9 cellular contexts compared by ENCODE assay signal in the genomic region with DNA sequence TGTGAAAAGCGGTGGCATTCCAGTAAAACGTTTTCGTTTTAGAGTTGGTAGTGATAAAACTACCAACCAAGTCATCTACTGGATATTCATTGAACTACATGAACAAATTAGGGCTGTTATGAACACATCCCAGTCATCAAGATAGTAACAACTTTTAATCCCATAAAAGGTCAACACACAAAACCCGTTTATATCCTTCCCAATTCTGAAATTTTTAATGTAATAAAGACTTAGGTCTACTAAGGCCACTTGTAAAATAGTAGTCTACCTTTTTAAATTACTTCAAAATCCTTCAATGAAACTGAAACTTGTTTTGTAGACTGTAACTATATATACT. TPM values are rescaled to one million over a fixed set of nuclear protein-coding genes. Genes with fewer than 3 reads are reported as not detected.
DNase-seq lines count a peak whose midpoint lies in the region; ATAC-seq and TF ChIP-seq lines count a peak whose summit lies in the region.
"Had no signal": no experiment of that assay in that cellular context is flagged by ENCODE, and none has a peak within 500 bp of the region (broad histone marks: within the 10 kb centered on the region; RNA-seq: fewer than 3 reads in every experiment).

No MANE protein-coding gene starts in this region.

- CTCF ChIA-PET in IMR-90 (lab: Yijun Ruan, JAX), result no interaction called here

- H3K18ac ChIP-seq in IMR-90 (ENCODE audit: low read depth, low read length), result no peak overlapping the region

- DNase-seq in AG09309 (ENCODE audit: low read depth) (no peak), IMR-90 (no peak), astrocyte of the spinal cord (ENCODE audit: low read depth, low spot score) (no peak), 8988T (no peak), amniotic stem cell (lab: John Stamatoyannopoulos, UW) (no peak), NCI-H2081 (lab: John Stamatoyannopoulos, UW) (no peak)
- DNase-seq: testis had no signal

- H4K20me1 ChIP-seq in IMR-90 (ENCODE audit: insufficient read depth, low read length), result no peaks in the 10 kb centered on the region; the same call in 1 of the 2 replicates

- in situ Hi-C loops in IMR-90 (cut with MboI; ENCODE audit: low sequenced_read_pairs) (no loop called here), astrocyte of the spinal cord (cut with HindIII; ENCODE audit: low sequenced_read_pairs) (no loop called here)

- H2BK120ac ChIP-seq in IMR-90 (ENCODE audit: low read depth, low read length), result no peak overlapping the region

- H2AFZ ChIP-seq in IMR-90 (replicated peaks; ENCODE audit: low read length, poor library complexity), result no peak overlapping the region

- H3K9me1 ChIP-seq in IMR-90 (ENCODE audit: insufficient read depth, low read length), result no peaks in the 10 kb centered on the region; the same call in 1 of the 2 replicates

- no peak overlapping the region for H4K5ac ChIP-seq in IMR-90 (ENCODE audit: low read depth, low read length)

- peak overlapping the region; percentile 88 for H3K4me2 ChIP-seq in IMR-90 (ENCODE audit: low read depth, low read length)

- peak overlapping the region; percentile 79 for H2BK5ac ChIP-seq in IMR-90 (ENCODE audit: low read depth, low read length, poor library complexity, severe bottlenecking)

- peaks cover 11 to 26% of the 10 kb centered on the region in 2 experiments; a peak in 3 of 4 replicates for H3K79me1 ChIP-seq in IMR-90 (ENCODE audit: low read depth in 1 of 2, low read length in 2 of 2)

- WGBS in IMR-90 (ENCODE audit: extremely low coverage in 2 of 2, insufficient read length in 1 of 2), 2 experiments, result no CpG with 5 or more reads among the region's 4 CpGs

- H3K4me3 ChIP-seq in AG09309 (ENCODE audit: control insufficient read depth, low read depth, low read length), result peak overlapping the region; percentile 76
- peak overlapping the region; percentile 84 for H3K4me3 ChIP-seq in IMR-90 (ENCODE audit: insufficient read depth, low read depth, low read length)
- H3K4me3 ChIP-seq in astrocyte of the spinal cord (ENCODE audit: low read depth, low read length), result peak overlapping the region; percentile 74
- no peak overlapping the region for H3K4me3 ChIP-seq in mucosa of stomach (ENCODE audit: low read length)

- no peak overlapping the region for H2AK9ac ChIP-seq in IMR-90 (replicated peaks; ENCODE audit: low read depth, low read length, poor library complexity)

- TF ChIP-seq RAD21 in IMR-90 (IDR thresholded peaks at IDR 0.05; ENCODE audit: low read length), result no peak

- H3K23ac ChIP-seq in IMR-90 (ENCODE audit: low read depth, low read length), result peak overlapping the region; percentile 66; the same call in 1 of the 2 replicates

- no peak overlapping the region for H2AK5ac ChIP-seq in IMR-90 (ENCODE audit: low read depth, low read length)

- peak overlapping the region; percentile 89; the same call in 1 of the 2 replicates for H3K9ac ChIP-seq in IMR-90 (ENCODE audit: low read depth, low read length)
- peak overlapping the region; percentile 91 for H3K9ac ChIP-seq in mucosa of stomach (ENCODE audit: low read length)

- BruUV-seq in IMR-90 (replicated peaks; lab: Mats Ljungman, UMichigan), result no TSS peak

- H3K27ac ChIP-seq in IMR-90 (ENCODE audit: insufficient read depth, low read length), result peak overlapping the region; percentile 26; the same call in 1 of the 2 replicates

- H3K27me3 ChIP-seq in IMR-90 (ENCODE audit: control insufficient read depth, insufficient read depth, low read length) (no peaks in the 10 kb centered on the region), mucosa of stomach (ENCODE audit: control insufficient read depth, insufficient read depth, low read length) (no peaks in the 10 kb centered on the region)
- H3K27me3 ChIP-seq: testis had no signal

- no peak overlapping the region for H3K4ac ChIP-seq in IMR-90 (ENCODE audit: low read depth, low read length)

- POLR2A ChIA-PET in IMR-90 (lab: Charles Lee; ENCODE audit: unreplicated experiment), result no interaction called here

- no peaks in the 10 kb centered on the region for H3K9me3 ChIP-seq in IMR-90 (ENCODE audit: control insufficient read depth, insufficient read depth, low read length)
- H3K9me3 ChIP-seq in mucosa of stomach (ENCODE audit: control insufficient read depth, low read length), result no peaks in the 10 kb centered on the region
- H3K9me3 ChIP-seq: testis had no signal

- TF ChIP-seq CTCF in AG09309 (IDR thresholded peaks at IDR 0.05; ENCODE audit: control insufficient read depth, insufficient read depth, low read depth, low read length, missing control alignments) (no peak), IMR-90 (conservative IDR thresholded peaks at IDR 0.05; ENCODE audit: low read depth, low read length) (no peak), astrocyte of the spinal cord (IDR thresholded peaks at IDR 0.05; ENCODE audit: low read depth, low read length) (no peak)

- no peak overlapping the region for H4K8ac ChIP-seq in IMR-90 (ENCODE audit: low read depth in 2 of 2, low read length in 2 of 2)

- dilution Hi-C loops in IMR-90 (cut with HindIII; ENCODE audit: low sequenced_read_pairs, unreplicated experiment), result no loop called here

- intact Hi-C loops in IMR-90 (cut with micrococcal nuclease), result no loop called here

- TF ChIP-seq POLR2A in IMR-90 (IDR thresholded peaks at IDR 0.05; ENCODE audit: low read depth, low read length), result no peak

- H3K56ac ChIP-seq in IMR-90 (ENCODE audit: extremely low read depth, insufficient read depth, low read length), result no peak overlapping the region

- H3K36me3 ChIP-seq in IMR-90 (ENCODE audit: control insufficient read depth, insufficient read depth, low read length) (peaks cover 2% of the 10 kb centered on the region; the same call in 1 of the 2 replicates), mucosa of stomach (ENCODE audit: control insufficient read depth, insufficient read depth, low read length) (no peaks in the 10 kb centered on the region)

- H2BK15ac ChIP-seq in IMR-90 (ENCODE audit: low read depth, low read length), result no peak overlapping the region

- no peaks in the 10 kb centered on the region for H3K4me1 ChIP-seq in IMR-90 (ENCODE audit: control insufficient read depth, insufficient read depth, low read length)
- H3K4me1 ChIP-seq in mucosa of stomach (ENCODE audit: control insufficient read depth, insufficient read depth, low read length), result peaks cover 7% of the 10 kb centered on the region

- no peak for ATAC-seq in IMR-90 (ENCODE audit: low read depth)
- no peak for ATAC-seq in HG02759 (IDR thresholded peaks at IDR 0.05; ENCODE audit: unreplicated experiment)

- H4K91ac ChIP-seq in IMR-90 (ENCODE audit: insufficient read depth, low read depth, low read length), result no peak overlapping the region

- no peak overlapping the region for H2BK20ac ChIP-seq in IMR-90 (ENCODE audit: low read depth, low read length)

- H3K14ac ChIP-seq in IMR-90 (replicated peaks; ENCODE audit: low read depth, low read length), result no peak overlapping the region

TF ChIP-seq in IMR-90, 13 proteins besides CTCF, POLR2A, EP300 and RAD21:
- no peak for TF ChIP-seq NFE2L2 (IDR thresholded peaks at IDR 0.05; ENCODE audit: low read depth, low read length)
- no peak for TF ChIP-seq RFX5 (IDR thresholded peaks at IDR 0.05; ENCODE audit: low read depth, low read length)
- no peak for TF ChIP-seq RCOR1 (IDR thresholded peaks at IDR 0.05; ENCODE audit: insufficient replicate concordance, low read length)
- TF ChIP-seq FOS (IDR thresholded peaks at IDR 0.05; ENCODE audit: low read depth, low read length), result no peak
- no peak for TF ChIP-seq CEBPB (IDR thresholded peaks at IDR 0.05; ENCODE audit: low read depth, low read length)
- no peak for TF ChIP-seq MAZ (IDR thresholded peaks at IDR 0.05; ENCODE audit: borderline replicate concordance, low read depth, low read length)
- no peak for TF ChIP-seq MAFK (IDR thresholded peaks at IDR 0.05; ENCODE audit: low read depth, low read length)
- TF ChIP-seq, protein P1, sequence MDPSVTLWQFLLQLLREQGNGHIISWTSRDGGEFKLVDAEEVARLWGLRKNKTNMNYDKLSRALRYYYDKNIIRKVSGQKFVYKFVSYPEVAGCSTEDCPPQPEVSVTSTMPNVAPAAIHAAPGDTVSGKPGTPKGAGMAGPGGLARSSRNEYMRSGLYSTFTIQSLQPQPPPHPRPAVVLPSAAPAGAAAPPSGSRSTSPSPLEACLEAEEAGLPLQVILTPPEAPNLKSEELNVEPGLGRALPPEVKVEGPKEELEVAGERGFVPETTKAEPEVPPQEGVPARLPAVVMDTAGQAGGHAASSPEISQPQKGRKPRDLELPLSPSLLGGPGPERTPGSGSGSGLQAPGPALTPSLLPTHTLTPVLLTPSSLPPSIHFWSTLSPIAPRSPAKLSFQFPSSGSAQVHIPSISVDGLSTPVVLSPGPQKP (IDR thresholded peaks at IDR 0.05; ENCODE audit: borderline replicate concordance, low read depth, low read length), result no peak
- TF ChIP-seq SMC3 (IDR thresholded peaks at IDR 0.05; ENCODE audit: low read depth, low read length), result no peak
- TF ChIP-seq BHLHE40 (IDR thresholded peaks at IDR 0.05; ENCODE audit: low read depth, low read length), result no peak
- no peak for TF ChIP-seq MXI1 (IDR thresholded peaks at IDR 0.05; ENCODE audit: borderline replicate concordance, low read depth, low read length)
- TF ChIP-seq, protein P2, sequence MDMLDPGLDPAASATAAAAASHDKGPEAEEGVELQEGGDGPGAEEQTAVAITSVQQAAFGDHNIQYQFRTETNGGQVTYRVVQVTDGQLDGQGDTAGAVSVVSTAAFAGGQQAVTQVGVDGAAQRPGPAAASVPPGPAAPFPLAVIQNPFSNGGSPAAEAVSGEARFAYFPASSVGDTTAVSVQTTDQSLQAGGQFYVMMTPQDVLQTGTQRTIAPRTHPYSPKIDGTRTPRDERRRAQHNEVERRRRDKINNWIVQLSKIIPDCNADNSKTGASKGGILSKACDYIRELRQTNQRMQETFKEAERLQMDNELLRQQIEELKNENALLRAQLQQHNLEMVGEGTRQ (IDR thresholded peaks at IDR 0.05; ENCODE audit: low read depth, low read length), result no peak

RNA-seq across cellular contexts. Expression of a gene that starts 1.2 kb away (rescaled TPM):
- 21.9 and 41.4 TPM in 2 replicates for total RNA-seq in IMR-90 (2012; rRNA removed)
- 11.7 and 12.7 TPM in 2 replicates for polyA plus RNA-seq in IMR-90 (2012; rRNA removed)
- 1.2 and 1.5 TPM in 2 replicates for polyA plus RNA-seq in IMR-90 (2012; cell fraction: cytosol; rRNA removed)
- 0.53 and 6.8 TPM in 2 replicates for polyA plus RNA-seq in IMR-90 (2012; cell fraction: nucleus; rRNA removed; ENCODE audit: low replicate concordance)

RNA-seq across cellular contexts. Expression of a gene that starts 46.5 kb away (rescaled TPM):
- 0.36 and 0.56 TPM in 2 replicates for total RNA-seq in IMR-90 (2012; rRNA removed)
- polyA plus RNA-seq in IMR-90 (2012; rRNA removed), result 0.26 and 0.36 TPM in 2 replicates
- 0.22 and 0.39 TPM in 2 replicates for polyA plus RNA-seq in IMR-90 (2012; cell fraction: cytosol; rRNA removed)
- polyA plus RNA-seq in IMR-90 (2012; cell fraction: nucleus; rRNA removed; ENCODE audit: low replicate concordance), result 0.11 and 0.18 TPM in 2 replicates

RNA-seq across cellular contexts. Expression of a gene that starts 46.6 kb away (rescaled TPM):
- 38.9 and 88.0 TPM in 2 replicates for total RNA-seq in IMR-90 (2012; rRNA removed)
- 12.0 and 14.5 TPM in 2 replicates for polyA plus RNA-seq in IMR-90 (2012; rRNA removed)
- 2.1 and 2.9 TPM in 2 replicates for polyA plus RNA-seq in IMR-90 (2012; cell fraction: cytosol; rRNA removed)
- polyA plus RNA-seq in IMR-90 (2012; cell fraction: nucleus; rRNA removed; ENCODE audit: low replicate concordance), result 2.0 and 15.2 TPM in 2 replicates
